In the genomic region with DNA sequence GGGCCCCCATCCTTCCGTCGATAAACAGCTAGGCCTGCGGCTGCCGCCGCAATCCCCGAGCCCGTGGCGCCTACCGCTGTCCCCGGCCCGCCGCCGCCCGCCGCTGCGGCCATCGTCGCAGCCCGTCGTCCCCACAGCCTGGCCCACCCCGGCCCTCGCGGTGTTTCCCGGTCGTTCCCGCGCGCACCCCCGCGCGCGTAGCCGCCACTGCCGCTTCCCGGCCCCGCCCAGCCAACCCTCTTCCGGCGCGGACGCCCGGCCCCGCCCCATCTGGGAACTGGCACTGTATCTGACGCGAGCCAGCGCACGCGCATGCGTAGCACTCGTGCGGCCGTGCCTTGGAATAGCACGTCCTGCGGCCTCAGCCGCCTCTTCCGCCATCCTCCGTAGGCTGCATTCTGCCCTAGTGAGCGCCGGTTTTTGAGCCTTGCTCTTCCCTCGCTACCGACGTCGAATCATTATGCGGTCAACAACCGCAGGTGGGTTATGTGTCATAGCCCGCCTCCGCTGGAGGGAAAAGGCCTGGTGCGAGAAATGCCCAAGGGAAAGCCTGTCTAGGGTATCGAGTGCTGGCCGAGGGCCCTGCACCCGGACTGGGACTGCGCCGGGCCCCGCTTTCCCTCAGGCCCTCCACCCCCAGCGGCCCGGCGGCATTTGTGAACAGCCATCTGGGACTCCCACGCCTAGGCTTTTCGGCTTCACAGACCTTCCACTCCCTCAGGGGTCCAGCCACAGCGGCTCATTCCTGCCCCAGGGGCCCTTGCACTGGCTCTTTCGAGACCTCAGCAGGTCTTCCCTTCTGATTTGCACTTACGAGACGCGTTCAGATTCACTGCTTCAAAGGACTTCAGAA, we compare ENCODE assay signal across 8 cellular contexts. TPM values are rescaled to one million over a fixed set of nuclear protein-coding genes. Genes with fewer than 3 reads are reported as not detected.
A peak's percentile ranks its signal among the peaks of the same experiment; 100 is the strongest.
DNase-seq lines count a peak whose midpoint lies in the region; ATAC-seq and TF ChIP-seq lines count a peak whose summit lies in the region.

A gene (minus strand): TSS at position 209 of the 853 bp plus-strand sequence. CDS start 96 bp downstream, at position 113.

- no peaks in the 10 kb centered on the region for H3K36me3 Mint-ChIP-seq in T-helper 17 cell (ENCODE audit: low read depth)

- TF ChIP-seq CTCF in right atrium auricular region (IDR thresholded peaks at IDR 0.05) (peak in 1 of 2 donors; percentile 13), uterus (IDR thresholded peaks at IDR 0.05) (peak in 3 of 4 experiments; percentile 5 to 55 (median 19))

- H3K36me3 ChIP-seq in right atrium auricular region, result no peaks in the 10 kb centered on the region
- H3K36me3 ChIP-seq in uterus, result no peaks in the 10 kb centered on the region

- peak; percentile 65 for DNase-seq in NCI-H1694 treated with DMSO at 0.1 percent for 48 hours (lab: John Stamatoyannopoulos, UW)
- DNase-seq in T-helper 17 cell, result peak; percentile 96 to 98 (median 97)
- peak; percentile 98 for DNase-seq in right atrium auricular region (ENCODE audit: low spot score)
- DNase-seq in pulmonary artery endothelial cell (ENCODE audit: low read depth, low spot score), result peak; percentile 89
- DNase-seq in uterus, result peak; percentile 96 to 98

- peak within 1 kb of the TSS; percentile 96 for H3K4me3 Mint-ChIP-seq in T-helper 17 cell

- intact Hi-C loops in uterus (cut with DNase I; ENCODE audit: low total_unique reads), result no loop called here

- peak within 1 kb of the TSS; percentile 96 for H3K4me3 ChIP-seq in right atrium auricular region
- H3K4me3 ChIP-seq in uterus, result peak within 1 kb of the TSS; percentile 88 to 91

- peak within 1 kb of the TSS; percentile 97 for H3K27ac ChIP-seq in angular gyrus (ENCODE audit: low read depth, low read length)
- peak within 1 kb of the TSS; percentile 97 to 98 for H3K27ac ChIP-seq in right atrium auricular region
- H3K27ac ChIP-seq in uterus, result peak within 1 kb of the TSS; percentile 94 to 96

- peak; percentile 81 for ATAC-seq in HG02885 (IDR thresholded peaks at IDR 0.05; ENCODE audit: poor library complexity, unreplicated experiment)
- peak; percentile 90 for ATAC-seq in T-helper 17 cell

- H3K4me1 Mint-ChIP-seq in T-helper 17 cell, result peaks cover 17% of the 10 kb centered on the region

- H3K9me3 ChIP-seq in T-helper 17 cell (ENCODE audit: control insufficient read depth, low read length, poor library complexity, severe bottlenecking) (no peaks in the 10 kb centered on the region), right atrium auricular region (no peaks in the 10 kb centered on the region), uterus (no peaks in the 10 kb centered on the region)

- H3K27me3 ChIP-seq in right atrium auricular region (no peaks in the 10 kb centered on the region), uterus (no peaks in the 10 kb centered on the region)

- peak; percentile 94 for TF ChIP-seq POLR2A in GM15510 (IDR thresholded peaks at IDR 0.05; ENCODE audit: borderline replicate concordance, extremely low read depth, insufficient read length)
- peak; percentile 83 to 95 for TF ChIP-seq POLR2A in uterus (IDR thresholded peaks at IDR 0.05)

- peak within 1 kb of the TSS; percentile 99 for H3K27ac Mint-ChIP-seq in T-helper 17 cell

- peaks cover 0 to 34% of the 10 kb centered on the region in 2 donors for H3K4me1 ChIP-seq in right atrium auricular region
- no peaks in the 10 kb centered on the region for H3K4me1 ChIP-seq in uterus

- no peaks in the 10 kb centered on the region for H3K27me3 Mint-ChIP-seq in T-helper 17 cell

RNA-seq across cellular contexts. Expression of the gene that starts here (rescaled TPM):
- total RNA-seq in T-helper 17 cell (100 to 1,000 TPM in 1 of 2 donors, 10 to 100 TPM in 1; 82.2 to 104 TPM), right atrium auricular region (10 to 100 TPM; 11.6 to 19.3 TPM), pulmonary artery endothelial cell (35.3 and 42.5 TPM in 2 replicates), uterus (10 to 100 TPM; 23.8 to 61.0 (median 45.5) TPM)

Comparison
In these comparisons a context has a peak if more than half of its experiments do, and no peak if none do; other contexts are left out.
1. Peak in every context shown above with its lines: DNase-seq, ATAC-seq, H3K4me3 ChIP-seq and H3K27ac ChIP-seq.